In genomic region chr1:41496080-41497055, GRCh38 we compare ENCODE assay signal across 1 cellular context.
A peak's percentile ranks its signal among the peaks of the same experiment; 100 is the strongest.
TF ChIP-seq lines count a peak whose summit lies in the region.

No MANE protein-coding gene starts in this region.

TF ChIP-seq in K562, 482 proteins besides CTCF, POLR2A, EP300 and RAD21 (continued from another document and continues in another):
- TF ChIP-seq C11orf30 (IDR thresholded peaks at IDR 0.05; ENCODE audit: low read depth): peak; percentile 61
- no peak for TF ChIP-seq TCF3 (CRISPR knock-in tag; IDR thresholded peaks at IDR 0.05)
- TF ChIP-seq ZBTB8A (IDR thresholded peaks at IDR 0.05; ENCODE audit: partially characterized antibody): no peak
- no peak for TF ChIP-seq AFF1 (IDR thresholded peaks at IDR 0.05; ENCODE audit: low read depth in 1 of 2, partially characterized antibody in 2 of 2)
- TF ChIP-seq NFATC3 (IDR thresholded peaks at IDR 0.05): no peak
- TF ChIP-seq ZNF507 (tag; conservative IDR thresholded peaks at IDR 0.05): no peak
- no peak for TF ChIP-seq POLR3A (IDR thresholded peaks at IDR 0.05; ENCODE audit: borderline replicate concordance, extremely low read depth, insufficient read depth, insufficient read length)
- TF ChIP-seq RFX7 (CRISPR knock-in tag; IDR thresholded peaks at IDR 0.05): no peak
- no peak for TF ChIP-seq SMARCB1 (IDR thresholded peaks at IDR 0.05; ENCODE audit: insufficient read length, low read depth)
- peak; percentile 76 for TF ChIP-seq ZNF511 (CRISPR knock-in tag; IDR thresholded peaks at IDR 0.05)
- TF ChIP-seq MBD1 (CRISPR knock-in tag; IDR thresholded peaks at IDR 0.05): no peak
- no peak for TF ChIP-seq TFAM (CRISPR knock-in tag; conservative IDR thresholded peaks at IDR 0.05)
- TF ChIP-seq ZBED1 (IDR thresholded peaks at IDR 0.05): no peak
- TF ChIP-seq SIX5 (IDR thresholded peaks at IDR 0.05; ENCODE audit: borderline replicate concordance in 1 of 2, insufficient read depth in 1 of 2, low read depth in 1 of 2, low read length in 2 of 2): no peak
- TF ChIP-seq ZBTB43 (CRISPR knock-in tag; IDR thresholded peaks at IDR 0.05): no peak
- TF ChIP-seq LEF1 (IDR thresholded peaks at IDR 0.05): peak; percentile 50; the same call in 1 of the 2 replicates
- TF ChIP-seq ZNF217 (CRISPR knock-in tag; IDR thresholded peaks at IDR 0.05): no peak
- peak in 2 of 3 experiments; percentile 24 to 42 for TF ChIP-seq YY1 (IDR thresholded peaks at IDR 0.05; ENCODE audit: borderline replicate concordance in 1 of 3, control insufficient read depth in 1 of 3, extremely low read depth in 1 of 3, insufficient read depth in 3 of 3, insufficient read length in 1 of 3, insufficient replicate concordance in 2 of 3, low read depth in 1 of 3, low read length in 2 of 3)
- no peak for TF ChIP-seq ZNF561 (CRISPR knock-in tag; conservative IDR thresholded peaks at IDR 0.05)
- TF ChIP-seq ARHGAP35 (IDR thresholded peaks at IDR 0.05; ENCODE audit: partially characterized antibody): no peak
- no peak; the same call in 1 of the 2 replicates for TF ChIP-seq NR3C1 (CRISPR knock-in tag; IDR thresholded peaks at IDR 0.05)
- TF ChIP-seq OTX1 (CRISPR knock-in tag; IDR thresholded peaks at IDR 0.05): no peak
- no peak for TF ChIP-seq TSHZ1 (CRISPR knock-in tag; IDR thresholded peaks at IDR 0.05)
- no peak for TF ChIP-seq CLOCK (CRISPR knock-in tag; IDR thresholded peaks at IDR 0.05; ENCODE audit: borderline replicate concordance)
- TF ChIP-seq TRIM28 (IDR thresholded peaks at IDR 0.05): no peak
- peak; percentile 39; the same call in 1 of the 2 replicates for TF ChIP-seq E2F1 (CRISPR knock-in tag; IDR thresholded peaks at IDR 0.05)
- TF ChIP-seq NKRF (IDR thresholded peaks at IDR 0.05; ENCODE audit: borderline replicate concordance): no peak
- TF ChIP-seq SRSF9 (IDR thresholded peaks at IDR 0.05; ENCODE audit: borderline replicate concordance, low read depth, low read length): no peak
- no peak for TF ChIP-seq ZNF232 (CRISPR knock-in tag; IDR thresholded peaks at IDR 0.05)
- peak; percentile 15; the same call in 1 of the 2 replicates for TF ChIP-seq E2F3 (CRISPR knock-in tag; IDR thresholded peaks at IDR 0.05)
- TF ChIP-seq GABPB2 (CRISPR knock-in tag; conservative IDR thresholded peaks at IDR 0.05): no peak
- no peak for TF ChIP-seq DNMT1 (IDR thresholded peaks at IDR 0.05)
- no peak for TF ChIP-seq HINFP (tag; conservative IDR thresholded peaks at IDR 0.05; ENCODE audit: low read depth)
- TF ChIP-seq ZBTB7A (IDR thresholded peaks at IDR 0.05; ENCODE audit: borderline replicate concordance, control insufficient read depth, low read depth, low read length): peak; percentile 77; the same call in 1 of the 2 replicates
- no peak for TF ChIP-seq ZNF699 (CRISPR knock-in tag; IDR thresholded peaks at IDR 0.05; ENCODE audit: insufficient replicate concordance)
- TF ChIP-seq NFYB (IDR thresholded peaks at IDR 0.05; ENCODE audit: extremely low read depth, insufficient read length): no peak
- TF ChIP-seq TFAP4 (CRISPR knock-in tag; IDR thresholded peaks at IDR 0.05; ENCODE audit: borderline replicate concordance): peak; percentile 47; the same call in 1 of the 2 replicates
- no peak for TF ChIP-seq ZNF668 (CRISPR knock-in tag; IDR thresholded peaks at IDR 0.05)
- TF ChIP-seq NCOA4 (IDR thresholded peaks at IDR 0.05; ENCODE audit: partially characterized antibody): no peak
